In genomic region chr18:48832961-48833700, GRCh38 we compare ENCODE assay signal across 8 cellular contexts.
DNase-seq lines count a peak whose midpoint lies in the region; ATAC-seq, FAIRE-seq and TF ChIP-seq lines count a peak whose summit lies in the region.

No MANE protein-coding gene starts in this region.

- no TSS peak for BruUV-seq in endothelial cell of umbilical vein (replicated peaks; lab: Mats Ljungman, UMichigan)

- peak overlapping the region; percentile 60 for H3K4me2 ChIP-seq in endothelial cell of umbilical vein (ENCODE audit: insufficient read depth, low read length)
- no peak overlapping the region for H3K4me2 ChIP-seq in neural progenitor cell

- no peak overlapping the region for H3K27ac ChIP-seq in endothelial cell of umbilical vein (ENCODE audit: insufficient read depth, low read depth, low read length)
- H3K27ac ChIP-seq in neural progenitor cell = no peak overlapping the region

- H3K9me1 ChIP-seq in endothelial cell of umbilical vein (replicated peaks; ENCODE audit: control insufficient read depth, extremely low read depth, insufficient read depth, low read length) = no peaks in the 10 kb centered on the region

- peaks cover 17% of the 10 kb centered on the region for H3F3A ChIP-seq in neural progenitor cell (ENCODE audit: low read depth)

- H3K27me3 ChIP-seq in endothelial cell of umbilical vein (ENCODE audit: control insufficient read depth in 2 of 2, insufficient read depth in 2 of 2, low read length in 2 of 2) (no peaks in the 10 kb centered on the region), neural progenitor cell (no peaks in the 10 kb centered on the region)

- TF ChIP-seq CTCF in CD14-positive monocyte (IDR thresholded peaks at IDR 0.05) (no peak), endothelial cell of umbilical vein (IDR thresholded peaks at IDR 0.05; ENCODE audit: extremely low read depth in 1 of 2, insufficient read depth in 1 of 2, low read depth in 1 of 2, low read length in 2 of 2) (no peak), neural progenitor cell (IDR thresholded peaks at IDR 0.05) (no peak)

- no peak for TF ChIP-seq POLR2A in endothelial cell of umbilical vein (IDR thresholded peaks at IDR 0.05; ENCODE audit: low read depth, low read length)

- POLR2A ChIA-PET in T-cell (lab: Charles Lee) = interaction anchor here in 1 of 2 donors (2.6 kb wide), 1 partner anchor 19 kb away, joined by 16 read pairs; no protein-coding TSS in a partner anchor
- POLR2A ChIA-PET in endothelial cell of umbilical vein (lab: Charles Lee) = no interaction called here

- H2AFZ ChIP-seq in endothelial cell of umbilical vein (ENCODE audit: low read depth, low read length) = no peak overlapping the region
- H2AFZ ChIP-seq in neural progenitor cell (replicated peaks) = no peak overlapping the region

- H3K36me3 ChIP-seq in endothelial cell of umbilical vein (ENCODE audit: control insufficient read depth in 2 of 2, extremely low read depth in 1 of 2, insufficient read depth in 2 of 2, low read length in 2 of 2) (no peaks in the 10 kb centered on the region), neural progenitor cell (no peaks in the 10 kb centered on the region)

- H3K9me3 ChIP-seq in endothelial cell of umbilical vein (replicated peaks; ENCODE audit: control insufficient read depth, insufficient read depth, low read length) (no peaks in the 10 kb centered on the region), neural progenitor cell (ENCODE audit: low read depth) (no peaks in the 10 kb centered on the region)

- DNase-seq in CD14-positive monocyte (ENCODE audit: low spot score) (peak; percentile 82), HS-5 (ENCODE audit: low read depth) (peak; percentile 36), T-cell (peak in 3 of 34 experiments; percentile 6 to 22 (median 12)), endothelial cell of umbilical vein (ENCODE audit: low read depth, low spot score) (no peak), neural progenitor cell (ENCODE audit: low spot score) (peak; percentile 52), foreskin melanocyte (no peak)

- H4K20me1 ChIP-seq in endothelial cell of umbilical vein (replicated peaks; ENCODE audit: control insufficient read depth, extremely low read depth, insufficient read depth, low read length) (no peaks in the 10 kb centered on the region), neural progenitor cell (ENCODE audit: low read depth) (no peaks in the 10 kb centered on the region)

- H3K4me3 ChIP-seq in endothelial cell of umbilical vein (replicated peaks in 1 of 3; ENCODE audit: insufficient read depth in 1 of 3, low read depth in 1 of 3, low read length in 3 of 3) (no peak overlapping the region), neural progenitor cell (no peak overlapping the region)

- H3K79me2 ChIP-seq in endothelial cell of umbilical vein (ENCODE audit: control insufficient read depth, insufficient read depth, low read length) = no peaks in the 10 kb centered on the region
- no peaks in the 10 kb centered on the region for H3K79me2 ChIP-seq in neural progenitor cell (ENCODE audit: low read depth)

- H3K27ac Mint-ChIP-seq in CD14-positive monocyte (peak overlapping the region; percentile 77 to 89 (median 87)), T-cell (peak overlapping the region; percentile 86 to 97), neural progenitor cell (peak overlapping the region; percentile 94)

- no peak for ATAC-seq in T-cell (replicated peaks in 1 of 4)
- ATAC-seq in GM19395 (IDR thresholded peaks at IDR 0.05; ENCODE audit: unreplicated experiment) = no peak
- no peak for ATAC-seq in GM18907 (IDR thresholded peaks at IDR 0.05; ENCODE audit: unreplicated experiment)

- H3K9me3 Mint-ChIP-seq in CD14-positive monocyte = peaks cover 0 to 2% (median 0%) of the 10 kb centered on the region in 7 donors
- H3K9me3 Mint-ChIP-seq in T-cell = no peaks in the 10 kb centered on the region
- no peaks in the 10 kb centered on the region for H3K9me3 Mint-ChIP-seq in neural progenitor cell

- dilution Hi-C loops in endothelial cell of umbilical vein (cut with MboI; ENCODE audit: extremely low pct_ligation_motif_present, low sequenced_read_pairs) = no loop called here

- FAIRE-seq in endothelial cell of umbilical vein (lab: Jason Lieb, UNC) = peak; percentile 92

- H3K27me3 Mint-ChIP-seq in CD14-positive monocyte (ENCODE audit: low read depth in 3 of 3) (peaks cover 3 to 14% (median 12%) of the 10 kb centered on the region in 3 donors), T-cell (no peaks in the 10 kb centered on the region), neural progenitor cell (ENCODE audit: insufficient read depth, low read depth) (peaks cover 2% of the 10 kb centered on the region)

- H3K36me3 Mint-ChIP-seq in CD14-positive monocyte (peaks cover 14 to 19% of the 10 kb centered on the region in 2 donors), T-cell (no peaks in the 10 kb centered on the region), neural progenitor cell (no peaks in the 10 kb centered on the region)

- H3K4me1 Mint-ChIP-seq in CD14-positive monocyte (peaks cover 41% of the 10 kb centered on the region), T-cell (peaks cover 67 to 89% (median 70%) of the 10 kb centered on the region in 3 donors), neural progenitor cell (peaks cover 91% of the 10 kb centered on the region)

- H3K4me1 ChIP-seq in endothelial cell of umbilical vein (ENCODE audit: control insufficient read depth, extremely low read depth, insufficient read depth, low read length) (peaks cover 34% of the 10 kb centered on the region), neural progenitor cell (peaks cover 39% of the 10 kb centered on the region)

- CTCF ChIA-PET in T-cell (lab: Charles Lee) (interaction anchor here in 1 of 2 donors (1.0 kb wide), 2 partner anchors 19 to 20 kb away, joined by 3 to 4 read pairs; no protein-coding TSS in a partner anchor), endothelial cell of umbilical vein (lab: Charles Lee) (interaction anchor here (0.7 to 3.6 kb wide), 12 partner anchors 10 to 209 kb away, joined by 3 to 14 read pairs (median 4); no protein-coding TSS in a partner anchor)

- H3K9ac ChIP-seq in endothelial cell of umbilical vein (replicated peaks; ENCODE audit: extremely low read depth, insufficient read depth, low read length) (peak overlapping the region; percentile 10), neural progenitor cell (no peak overlapping the region)

- H3K4me3 Mint-ChIP-seq in CD14-positive monocyte (peak overlapping the region; percentile 48 to 79), T-cell (peak overlapping the region; percentile 68 to 83 (median 79)), neural progenitor cell (peak overlapping the region; percentile 39)

- intact Hi-C loops in CD14-positive monocyte (cut with micrococcal nuclease) = loop anchor here (2.0 to 10.0 kb wide), 3 partner anchors 34 to 48 kb away; no protein-coding TSS in a partner anchor
- intact Hi-C loops in endothelial cell of umbilical vein (cut with micrococcal nuclease) = loop anchor here (2.0 kb wide), 1 partner anchor 42 kb away; no protein-coding TSS in a partner anchor

TF ChIP-seq in endothelial cell of umbilical vein, 7 proteins besides CTCF, POLR2A, EP300 and RAD21:
- TF ChIP-seq GATA2 (IDR thresholded peaks at IDR 0.05; ENCODE audit: insufficient read depth, insufficient read length, low read depth, low read length) = no peak
- no peak for TF ChIP-seq EZH2 (IDR thresholded peaks at IDR 0.05; ENCODE audit: borderline replicate concordance, low read depth, low read length, severe bottlenecking)
- TF ChIP-seq FOS (IDR thresholded peaks at IDR 0.05; ENCODE audit: borderline replicate concordance, insufficient read depth, low read length) = peak; percentile 39
TF ChIP-seq in endothelial cell of umbilical vein: peak in this region for 1.

Comparison
In these comparisons a context has a peak if more than half of its experiments do, and no peak if none do; other contexts are left out.
1. DNase-seq: peak in CD14-positive monocyte (single experiment), HS-5 (single experiment) and neural progenitor cell (single experiment); none in endothelial cell of umbilical vein (single experiment) and foreskin melanocyte (single experiment).
2. Peak in every context shown above with its lines, with median percentiles within 50 percentile points of each other: H3K27ac Mint-ChIP-seq and H3K4me3 Mint-ChIP-seq.